In the genomic region with DNA sequence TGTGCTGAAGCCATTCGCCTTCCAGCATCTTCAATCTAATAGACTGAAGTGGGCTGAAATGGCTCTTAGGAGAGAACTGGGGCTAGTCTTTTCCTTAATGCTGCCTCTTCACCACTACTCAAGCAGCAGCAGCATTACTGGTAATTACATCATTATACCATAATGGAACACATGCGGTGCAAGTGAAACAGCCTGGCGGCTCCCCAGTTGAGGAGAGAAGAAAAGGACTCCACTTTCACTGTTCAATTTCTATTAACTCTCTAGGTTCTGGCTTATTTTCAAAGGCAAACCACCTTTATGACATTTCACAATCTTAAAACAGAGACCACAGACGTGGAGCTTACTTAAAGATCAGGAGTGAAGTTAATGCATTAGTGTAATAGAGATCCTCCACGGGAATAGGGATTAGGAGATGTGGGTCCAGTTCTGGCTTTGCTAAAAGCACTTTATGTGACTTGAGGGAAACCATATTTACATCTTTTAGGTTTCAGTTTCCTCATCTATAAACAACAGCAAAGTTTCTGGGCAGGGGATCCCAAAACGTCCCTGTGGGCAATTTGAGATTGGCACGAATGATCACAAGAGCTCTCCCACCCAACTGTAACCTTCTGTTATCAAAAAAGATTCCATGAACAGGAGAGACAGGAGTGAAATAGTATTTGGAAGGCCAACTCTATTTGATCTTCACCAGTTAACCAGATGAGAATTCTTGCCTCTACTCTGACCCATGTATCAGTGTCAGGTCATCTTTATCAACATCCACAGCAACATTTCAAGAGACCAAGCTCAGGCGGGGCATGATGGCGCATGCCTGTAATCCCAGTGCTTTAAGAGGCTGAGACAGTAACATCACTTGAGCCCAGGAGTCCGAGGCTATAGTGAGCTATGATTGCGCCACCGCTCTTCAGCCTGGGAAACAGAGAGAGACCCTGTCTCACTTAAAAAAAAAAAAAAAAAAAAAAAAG, we compare ENCODE assay signal across 9 cellular contexts.
DNase-seq lines count a peak whose midpoint lies in the region; ATAC-seq and TF ChIP-seq lines count a peak whose summit lies in the region.
"Had no signal": no experiment of that assay in that cellular context is flagged by ENCODE, and none has a peak within 500 bp of the region (broad histone marks: within the 10 kb centered on the region; RNA-seq: fewer than 3 reads in every experiment).

No MANE protein-coding gene starts in this region.

- H3K36me3 Mint-ChIP-seq in stimulated activated effector memory CD8-positive, alpha-beta T cell treated with anti-CD3 and anti-CD28 coated beads, Interleukin-12 subunit alpha, Interleukin-12 subunit beta, amount 100 ng/mL, for 72 hours = no peaks in the 10 kb centered on the region

- no peaks in the 10 kb centered on the region for H4K20me1 ChIP-seq in osteoblast (ENCODE audit: insufficient read depth, low read length)

- TF ChIP-seq CTCF in osteoblast (IDR thresholded peaks at IDR 0.05; ENCODE audit: extremely low read depth, low read depth, low read length) = no peak

- ATAC-seq in GM19468 (IDR thresholded peaks at IDR 0.05; ENCODE audit: extremely low read depth, unreplicated experiment) (peak; percentile 48), GM19452 (IDR thresholded peaks at IDR 0.05; ENCODE audit: unreplicated experiment) (no peak), HG02588 (IDR thresholded peaks at IDR 0.05; ENCODE audit: unreplicated experiment) (no peak)
- ATAC-seq in stimulated activated effector memory CD8-positive, alpha-beta T cell treated with anti-CD3 and anti-CD28 coated beads, Interleukin-12 subunit alpha, Interleukin-12 subunit beta, amount 100 ng/mL, for 72 hours = no peak

- H3K27ac Mint-ChIP-seq in stimulated activated effector memory CD8-positive, alpha-beta T cell treated with anti-CD3 and anti-CD28 coated beads, Interleukin-12 subunit alpha, Interleukin-12 subunit beta, amount 100 ng/mL, for 72 hours = no peak overlapping the region

- no peaks in the 10 kb centered on the region for H3K9me3 Mint-ChIP-seq in stimulated activated effector memory CD8-positive, alpha-beta T cell treated with anti-CD3 and anti-CD28 coated beads, Interleukin-12 subunit alpha, Interleukin-12 subunit beta, amount 100 ng/mL, for 72 hours

- H2AFZ ChIP-seq in osteoblast (ENCODE audit: low read length) = no peak overlapping the region

- peak overlapping the region; percentile 34 for H3K4me2 ChIP-seq in osteoblast (ENCODE audit: insufficient read depth, low read length)

- H3K36me3 ChIP-seq in osteoblast (ENCODE audit: insufficient read depth, low read length) = no peaks in the 10 kb centered on the region

- DNase-seq in NCI-H1417 treated with DMSO at 0.1 percent for 48 hours (lab: John Stamatoyannopoulos, UW) (peak; percentile 60), osteoblast (ENCODE audit: insufficient read length, low spot score, missing footprints) (no peak), LoVo (ENCODE audit: low spot score) (no peak)
- no peak for DNase-seq in stimulated activated effector memory CD8-positive, alpha-beta T cell treated with anti-CD3 and anti-CD28 coated beads, Interleukin-12 subunit alpha, Interleukin-12 subunit beta, amount 100 ng/mL, for 72 hours (ENCODE audit: low spot score in 2 of 2)

- H3K27ac ChIP-seq in angular gyrus (ENCODE audit: low read depth, low read length) = peak overlapping the region; percentile 8
- H3K27ac ChIP-seq in osteoblast (ENCODE audit: low read depth, low read length) = no peak overlapping the region
- H3K27ac ChIP-seq: HL-60 had no signal

- no peak overlapping the region for H3K4me3 Mint-ChIP-seq in stimulated activated effector memory CD8-positive, alpha-beta T cell treated with anti-CD3 and anti-CD28 coated beads, Interleukin-12 subunit alpha, Interleukin-12 subunit beta, amount 100 ng/mL, for 72 hours

- peaks cover 11% of the 10 kb centered on the region for H3K4me1 ChIP-seq in osteoblast (ENCODE audit: insufficient read depth, low read length)

- H3K79me2 ChIP-seq in osteoblast (ENCODE audit: insufficient read depth, low read length) = peaks cover 3% of the 10 kb centered on the region

- H3K27me3 ChIP-seq in osteoblast (ENCODE audit: insufficient read depth, low read length) = no peaks in the 10 kb centered on the region

- peaks cover 9% of the 10 kb centered on the region for H3K4me1 Mint-ChIP-seq in stimulated activated effector memory CD8-positive, alpha-beta T cell treated with anti-CD3 and anti-CD28 coated beads, Interleukin-12 subunit alpha, Interleukin-12 subunit beta, amount 100 ng/mL, for 72 hours

- H3K4me3 ChIP-seq in osteoblast (ENCODE audit: insufficient read depth, low read length) = no peak overlapping the region

- no peaks in the 10 kb centered on the region for H3K9me3 ChIP-seq in osteoblast (ENCODE audit: low read depth, low read length)
